In genomic region chr5:74257645-74258328, GRCh38 we compare ENCODE assay signal across 9 cellular contexts.
DNase-seq lines count a peak whose midpoint lies in the region; ATAC-seq, FAIRE-seq and TF ChIP-seq lines count a peak whose summit lies in the region.
"Had no signal": no experiment of that assay in that cellular context is flagged by ENCODE, and none has a peak within 500 bp of the region (broad histone marks: within the 10 kb centered on the region; RNA-seq: fewer than 3 reads in every experiment).

No MANE protein-coding gene starts in this region.

- POLR2A ChIA-PET in K562 (lab: Yijun Ruan, JAX): interaction anchor here (1.1 kb wide), 1 partner anchor 20 kb away, joined by 3 read pairs; no protein-coding TSS in a partner anchor
- POLR2A ChIA-PET in GM10248 (lab: Yijun Ruan, JAX): interaction anchor here (0.6 kb wide), 1 partner anchor 173 kb away, joined by 4 read pairs; no protein-coding TSS in a partner anchor
- POLR2A ChIA-PET in CD8-positive, alpha-beta T cell (lab: Charles Lee): no interaction called here

- ATAC-seq in HG03342 (IDR thresholded peaks at IDR 0.05; ENCODE audit: unreplicated experiment) (peak; percentile 68), K562 (peak; percentile 89), lower lobe of right lung (peak; percentile 86 to 88), HG02885 (IDR thresholded peaks at IDR 0.05; ENCODE audit: poor library complexity, unreplicated experiment) (no peak)
- ATAC-seq in CD8-positive, alpha-beta T cell: no peak

- H3K9ac ChIP-seq in K562 (ENCODE audit: insufficient read depth in 1 of 2, low read depth in 2 of 2, low read length in 2 of 2): no peak overlapping the region

- TF ChIP-seq CTCF in K562 (IDR thresholded peaks at IDR 0.05 in 2 of 3, conservative IDR thresholded peaks at IDR 0.05 in 1 of 3; ENCODE audit: insufficient read depth in 2 of 3, low read depth in 1 of 3, low read length in 3 of 3): no peak
- TF ChIP-seq CTCF in lower lobe of right lung (IDR thresholded peaks at IDR 0.05): no peak
- TF ChIP-seq CTCF in GM10248 (IDR thresholded peaks at IDR 0.05; ENCODE audit: control extremely low read depth, extremely low read depth, low read depth, missing control alignments): no peak
- TF ChIP-seq CTCF in CD8-positive, alpha-beta T cell (IDR thresholded peaks at IDR 0.05): no peak

- no peaks in the 10 kb centered on the region for H4K20me1 ChIP-seq in K562 (replicated peaks; ENCODE audit: control insufficient read depth, insufficient read depth, low read length)

- CTCF ChIA-PET in K562 (lab: Yijun Ruan, JAX; ENCODE audit: low intra/inter-chr PET ratio): no interaction called here
- CTCF ChIA-PET in GM10248 (lab: Yijun Ruan, JAX): interaction anchor here (0.9 kb wide), 1 partner anchor 10 kb away, joined by 3 read pairs; no protein-coding TSS in a partner anchor
- CTCF ChIA-PET in CD8-positive, alpha-beta T cell (lab: Charles Lee): no interaction called here

- intact Hi-C loops in K562 (cut with micrococcal nuclease): no loop called here
- intact Hi-C loops in lower lobe of right lung (cut with DNase I): no loop called here
- intact Hi-C loops in CD8-positive, alpha-beta T cell (cut with DNase I, micrococcal nuclease): no loop called here

- no peaks in the 10 kb centered on the region for H3K36me3 ChIP-seq in K562 (ENCODE audit: control insufficient read depth, insufficient read depth, low read length)
- no peaks in the 10 kb centered on the region for H3K36me3 ChIP-seq in lower lobe of right lung
- no peaks in the 10 kb centered on the region for H3K36me3 ChIP-seq in CD8-positive, alpha-beta T cell (ENCODE audit: insufficient read depth, low read length)

- no peak overlapping the region for H3K27ac ChIP-seq in K562 (ENCODE audit: extremely low read depth, low read depth, low read length)
- H3K27ac ChIP-seq in lower lobe of right lung: peak overlapping the region; percentile 31
- H3K27ac ChIP-seq in CD8-positive, alpha-beta T cell (ENCODE audit: low read depth, low read length): no peak overlapping the region

- 0% methylated on average over 6 of the region's 6 CpGs for WGBS in K562 (ENCODE audit: insufficient coverage, low coverage, missing lambda C conversion rate)

- no peaks in the 10 kb centered on the region; a peak in 3 of 5 replicates for H3K4me1 ChIP-seq in K562 (replicated peaks in 1 of 2; ENCODE audit: control insufficient read depth in 2 of 2, insufficient read depth in 2 of 2, low read length in 2 of 2)
- H3K4me1 ChIP-seq in lower lobe of right lung: peaks cover 20% of the 10 kb centered on the region
- H3K4me1 ChIP-seq in CD8-positive, alpha-beta T cell (ENCODE audit: insufficient read depth, low read length): no peaks in the 10 kb centered on the region

- no peaks in the 10 kb centered on the region for H3K4me1 Mint-ChIP-seq in CD8-positive, alpha-beta T cell (ENCODE audit: low read depth)

- no peak for TF ChIP-seq EP300 in K562 (IDR thresholded peaks at IDR 0.05; ENCODE audit: low read length)

- no peaks in the 10 kb centered on the region for H3K79me2 ChIP-seq in K562 (ENCODE audit: control insufficient read depth, insufficient read depth, low read length)

- H3K4me2 ChIP-seq in K562 (ENCODE audit: insufficient read depth, low read length): no peak overlapping the region

- FAIRE-seq in K562 (lab: Jason Lieb, UNC): peak; percentile 86

- H3K27me3 ChIP-seq in K562 (ENCODE audit: control insufficient read depth in 2 of 2, insufficient read depth in 2 of 2, low read length in 2 of 2) (peaks cover 6 to 21% of the 10 kb centered on the region in 2 experiments; a peak in 4 of 5 replicates), lower lobe of right lung (ENCODE audit: low read depth) (no peaks in the 10 kb centered on the region)
- H3K27me3 ChIP-seq in CD8-positive, alpha-beta T cell (ENCODE audit: insufficient read depth, low read length): no peaks in the 10 kb centered on the region

- DNase-seq in EL (peak; percentile 22), K562 (ENCODE audit: extremely low read depth in 1 of 4, low spot score in 3 of 4) (peak; percentile 12 to 56 (median 28)), lower lobe of right lung (peak; percentile 63), GM10248 (ENCODE audit: extremely low spot score) (no peak), NCI-H2081 treated with DMSO at 0.1 percent for 48 hours (lab: John Stamatoyannopoulos, UW) (no peak)
- no peak for DNase-seq in CD8-positive, alpha-beta T cell
- DNase-seq: NCI-H1417 treated with DMSO at 0.1 percent for 48 hours had no signal

- peaks cover 11% of the 10 kb centered on the region for H3K27me3 Mint-ChIP-seq in CD8-positive, alpha-beta T cell (ENCODE audit: low read depth)

- H3K9me3 Mint-ChIP-seq in CD8-positive, alpha-beta T cell: no peaks in the 10 kb centered on the region

- H3K9me3 ChIP-seq in K562 (replicated peaks; ENCODE audit: control insufficient read depth, insufficient read depth, low read depth, low read length) (no peaks in the 10 kb centered on the region), lower lobe of right lung (no peaks in the 10 kb centered on the region)
- no peaks in the 10 kb centered on the region for H3K9me3 ChIP-seq in CD8-positive, alpha-beta T cell (ENCODE audit: low read length)

- no peak for TF ChIP-seq RAD21 in K562 (CRISPR knock-in tag; conservative IDR thresholded peaks at IDR 0.05 in 1 of 2, IDR thresholded peaks at IDR 0.05 in 1 of 2)

- no peak overlapping the region for H3K4me3 ChIP-seq in K562
- H3K4me3 ChIP-seq in lower lobe of right lung: no peak overlapping the region
- H3K4me3 ChIP-seq in CD8-positive, alpha-beta T cell (ENCODE audit: low read depth, low read length): no peak overlapping the region

- in situ Hi-C loops in K562 (cut with MboI): no loop called here

- no peak overlapping the region for H3K4me3 Mint-ChIP-seq in CD8-positive, alpha-beta T cell

- H3K36me3 Mint-ChIP-seq in CD8-positive, alpha-beta T cell: no peaks in the 10 kb centered on the region

- no peak overlapping the region for H3K27ac Mint-ChIP-seq in CD8-positive, alpha-beta T cell

- no TSS peak for BruUV-seq in K562 (replicated peaks; lab: Mats Ljungman, UMichigan)

- no peak overlapping the region for H2AFZ ChIP-seq in K562 (ENCODE audit: low read depth, low read length)

- TF ChIP-seq POLR2A in K562 (conservative IDR thresholded peaks at IDR 0.05): no peak

- H3K9me1 ChIP-seq in K562 (ENCODE audit: control insufficient read depth, insufficient read depth, low read length): no peaks in the 10 kb centered on the region

TF ChIP-seq in K562, 482 proteins besides CTCF, POLR2A, EP300 and RAD21 (continues in another document):
- no peak for TF ChIP-seq NR3C1 (CRISPR knock-in tag; IDR thresholded peaks at IDR 0.05)
- TF ChIP-seq RHOXF2B (CRISPR knock-in tag; conservative IDR thresholded peaks at IDR 0.05): no peak
- TF ChIP-seq SP1 (CRISPR knock-in tag; IDR thresholded peaks at IDR 0.05): no peak
- no peak for TF ChIP-seq DDX20 (tag; IDR thresholded peaks at IDR 0.05; ENCODE audit: low read depth)
- TF ChIP-seq SIN3B (IDR thresholded peaks at IDR 0.05; ENCODE audit: low read depth): no peak
- no peak for TF ChIP-seq ARHGAP35 (IDR thresholded peaks at IDR 0.05; ENCODE audit: partially characterized antibody)
- no peak for TF ChIP-seq SRSF1 (IDR thresholded peaks at IDR 0.05; ENCODE audit: low read depth, low read length)
- TF ChIP-seq, protein P1, sequence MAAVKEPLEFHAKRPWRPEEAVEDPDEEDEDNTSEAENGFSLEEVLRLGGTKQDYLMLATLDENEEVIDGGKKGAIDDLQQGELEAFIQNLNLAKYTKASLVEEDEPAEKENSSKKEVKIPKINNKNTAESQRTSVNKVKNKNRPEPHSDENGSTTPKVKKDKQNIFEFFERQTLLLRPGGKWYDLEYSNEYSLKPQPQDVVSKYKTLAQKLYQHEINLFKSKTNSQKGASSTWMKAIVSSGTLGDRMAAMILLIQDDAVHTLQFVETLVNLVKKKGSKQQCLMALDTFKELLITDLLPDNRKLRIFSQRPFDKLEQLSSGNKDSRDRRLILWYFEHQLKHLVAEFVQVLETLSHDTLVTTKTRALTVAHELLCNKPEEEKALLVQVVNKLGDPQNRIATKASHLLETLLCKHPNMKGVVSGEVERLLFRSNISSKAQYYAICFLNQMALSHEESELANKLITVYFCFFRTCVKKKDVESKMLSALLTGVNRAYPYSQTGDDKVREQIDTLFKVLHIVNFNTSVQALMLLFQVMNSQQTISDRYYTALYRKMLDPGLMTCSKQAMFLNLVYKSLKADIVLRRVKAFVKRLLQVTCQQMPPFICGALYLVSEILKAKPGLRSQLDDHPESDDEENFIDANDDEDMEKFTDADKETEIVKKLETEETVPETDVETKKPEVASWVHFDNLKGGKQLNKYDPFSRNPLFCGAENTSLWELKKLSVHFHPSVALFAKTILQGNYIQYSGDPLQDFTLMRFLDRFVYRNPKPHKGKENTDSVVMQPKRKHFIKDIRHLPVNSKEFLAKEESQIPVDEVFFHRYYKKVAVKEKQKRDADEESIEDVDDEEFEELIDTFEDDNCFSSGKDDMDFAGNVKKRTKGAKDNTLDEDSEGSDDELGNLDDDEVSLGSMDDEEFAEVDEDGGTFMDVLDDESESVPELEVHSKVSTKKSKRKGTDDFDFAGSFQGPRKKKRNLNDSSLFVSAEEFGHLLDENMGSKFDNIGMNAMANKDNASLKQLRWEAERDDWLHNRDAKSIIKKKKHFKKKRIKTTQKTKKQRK (IDR thresholded peaks at IDR 0.05; ENCODE audit: borderline replicate concordance, low read depth, low read length): no peak
- TF ChIP-seq HMBOX1 (IDR thresholded peaks at IDR 0.05): no peak; the same call in 1 of the 2 replicates
- TF ChIP-seq KDM4B (IDR thresholded peaks at IDR 0.05; ENCODE audit: borderline replicate concordance in 2 of 2, low read depth in 1 of 2): no peak
- no peak for TF ChIP-seq ZNF79 (CRISPR knock-in tag; IDR thresholded peaks at IDR 0.05; ENCODE audit: low read depth)
- TF ChIP-seq FUS (optimal IDR thresholded peaks at IDR 0.05; ENCODE audit: low read depth, low read length): no peak
- TF ChIP-seq, protein P2, sequence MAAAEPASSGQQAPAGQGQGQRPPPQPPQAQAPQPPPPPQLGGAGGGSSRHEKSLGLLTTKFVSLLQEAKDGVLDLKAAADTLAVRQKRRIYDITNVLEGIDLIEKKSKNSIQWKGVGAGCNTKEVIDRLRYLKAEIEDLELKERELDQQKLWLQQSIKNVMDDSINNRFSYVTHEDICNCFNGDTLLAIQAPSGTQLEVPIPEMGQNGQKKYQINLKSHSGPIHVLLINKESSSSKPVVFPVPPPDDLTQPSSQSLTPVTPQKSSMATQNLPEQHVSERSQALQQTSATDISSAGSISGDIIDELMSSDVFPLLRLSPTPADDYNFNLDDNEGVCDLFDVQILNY (CRISPR knock-in tag; IDR thresholded peaks at IDR 0.05): no peak

Comparison
In these comparisons a context has a peak if more than half of its experiments do, and no peak if none do; other contexts are left out.
1. DNase-seq: peak in EL (single experiment), K562 (4 of 4) and lower lobe of right lung (single experiment); none in GM10248 (single experiment), NCI-H2081 treated with DMSO at 0.1 percent for 48 hours (single experiment) and CD8-positive, alpha-beta T cell (0 of 7).
2. ATAC-seq: peak in HG03342 (single experiment), K562 (single experiment) and lower lobe of right lung (2 of 2); none in CD8-positive, alpha-beta T cell (single experiment) and HG02885 (single experiment).